ENCODE assay signal across 8 cellular contexts in the genomic region with DNA sequence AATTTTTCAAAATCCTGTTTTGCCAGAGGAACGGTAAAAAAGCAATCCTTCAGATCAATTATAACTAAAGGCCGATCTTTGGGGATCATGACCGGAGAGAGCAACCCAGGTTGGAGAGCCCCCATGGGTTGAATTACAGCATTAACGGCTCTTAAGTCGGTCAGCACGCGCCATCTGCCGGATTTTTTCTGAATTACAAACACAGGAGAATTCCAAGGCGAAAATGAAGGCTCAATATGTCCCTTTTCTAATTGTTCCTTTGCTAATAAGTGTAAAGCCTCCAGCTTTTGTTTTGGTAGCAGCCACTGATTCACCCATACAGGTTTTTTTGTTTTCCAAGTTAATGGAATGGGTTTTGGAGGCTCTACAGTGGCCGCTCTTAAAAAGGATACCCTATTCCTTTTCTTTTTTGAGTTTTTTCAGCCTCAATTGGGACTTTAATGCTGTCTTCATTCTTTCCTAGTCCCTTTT. TPM values are rescaled to one million over a fixed set of nuclear protein-coding genes. Genes with fewer than 3 reads are reported as not detected.
DNase-seq lines count a peak whose midpoint lies in the region; ATAC-seq and TF ChIP-seq lines count a peak whose summit lies in the region.

No MANE protein-coding gene starts in this region.

- ATAC-seq in DND-41 (ENCODE audit: insufficient read depth, low read depth) (peak; percentile 55; the same call in 1 of the 3 replicates), left ventricle myocardium superior (no peak), gastrocnemius medialis (no peak), GM18873 (IDR thresholded peaks at IDR 0.05; ENCODE audit: low FRiP score, unreplicated experiment) (no peak)

- no peaks in the 10 kb centered on the region for H3K9me3 Mint-ChIP-seq in activated naive CD4-positive, alpha-beta T cell treated with anti-CD3 and anti-CD28 coated beads, Interleukin-2, amount 10 ng/mL, durations not matched to agents 7 days and 5 days

- H2AFZ ChIP-seq in DND-41 (ENCODE audit: low read depth, low read length) = peak overlapping the region; percentile 35; the same call in 1 of the 2 replicates

- H3K27me3 ChIP-seq in DND-41 (ENCODE audit: insufficient read depth, low read length, poor library complexity) (no peaks in the 10 kb centered on the region), gastrocnemius medialis (no peaks in the 10 kb centered on the region)

- H3K4me3 ChIP-seq in DND-41 (ENCODE audit: low read depth in 1 of 2, low read length in 2 of 2) = no peak overlapping the region
- H3K4me3 ChIP-seq in SK-N-MC = peak overlapping the region; percentile 53
- H3K4me3 ChIP-seq in gastrocnemius medialis = no peak overlapping the region

- H3K36me3 ChIP-seq in DND-41 (ENCODE audit: insufficient read depth, low read length) = no peaks in the 10 kb centered on the region
- no peaks in the 10 kb centered on the region for H3K36me3 ChIP-seq in SK-N-MC (ENCODE audit: insufficient read depth, low read length)
- no peaks in the 10 kb centered on the region for H3K36me3 ChIP-seq in gastrocnemius medialis

- no peak overlapping the region for H3K27ac Mint-ChIP-seq in activated naive CD4-positive, alpha-beta T cell treated with anti-CD3 and anti-CD28 coated beads, Interleukin-2, amount 10 ng/mL, durations not matched to agents 7 days and 5 days

- peaks cover 3% of the 10 kb centered on the region for H3K27me3 Mint-ChIP-seq in activated naive CD4-positive, alpha-beta T cell treated with anti-CD3 and anti-CD28 coated beads, Interleukin-2, amount 10 ng/mL, durations not matched to agents 7 days and 5 days

- H3K9me3 ChIP-seq in DND-41 (ENCODE audit: insufficient read depth, low read length, severe bottlenecking) (no peaks in the 10 kb centered on the region), SK-N-MC (ENCODE audit: low read depth, low read length) (no peaks in the 10 kb centered on the region), gastrocnemius medialis (no peaks in the 10 kb centered on the region)

- DNase-seq in DND-41 = peak; percentile 76
- peak; percentile 52 for DNase-seq in NCI-H1092 (lab: John Stamatoyannopoulos, UW)
- DNase-seq in SK-N-MC (ENCODE audit: low read depth, low spot score) = no peak
- DNase-seq in activated naive CD4-positive, alpha-beta T cell treated with anti-CD3 and anti-CD28 coated beads, Interleukin-2, amount 10 ng/mL, durations not matched to agents 7 days and 5 days = peak; percentile 79
- peak; percentile 49 for DNase-seq in left ventricle myocardium superior
- peak; percentile 35 to 59 for DNase-seq in gastrocnemius medialis
- DNase-seq in HuH-7 (ENCODE audit: low spot score) = no peak

- no peaks in the 10 kb centered on the region for H3K36me3 Mint-ChIP-seq in activated naive CD4-positive, alpha-beta T cell treated with anti-CD3 and anti-CD28 coated beads, Interleukin-2, amount 10 ng/mL, durations not matched to agents 7 days and 5 days

- H3K4me1 Mint-ChIP-seq in activated naive CD4-positive, alpha-beta T cell treated with anti-CD3 and anti-CD28 coated beads, Interleukin-2, amount 10 ng/mL, durations not matched to agents 7 days and 5 days = peaks cover 17% of the 10 kb centered on the region

- H3K4me1 ChIP-seq in DND-41 (ENCODE audit: insufficient read depth, low read length) (peaks cover 18% of the 10 kb centered on the region), gastrocnemius medialis (peaks cover 27 to 35% of the 10 kb centered on the region in 2 donors)

- H4K20me1 ChIP-seq in DND-41 (ENCODE audit: insufficient read depth, low read length) = no peaks in the 10 kb centered on the region

- H3K79me2 ChIP-seq in DND-41 (ENCODE audit: insufficient read depth, low read length) = no peaks in the 10 kb centered on the region

- H3K9ac ChIP-seq in DND-41 (ENCODE audit: low read depth, low read length) = no peak overlapping the region
- no peak overlapping the region for H3K9ac ChIP-seq in SK-N-MC (ENCODE audit: insufficient read length)

- intact Hi-C loops in left ventricle myocardium superior (cut with micrococcal nuclease) (no loop called here), gastrocnemius medialis (cut with DNase I; ENCODE audit: low total_unique reads) (loop anchor here (5.0 kb wide), 3 partner anchors 78 to 337 kb away; a partner anchor contains a TSS)

- TF ChIP-seq CTCF in DND-41 (IDR thresholded peaks at IDR 0.05; ENCODE audit: borderline replicate concordance, extremely low read depth, low read length, poor library complexity, severe bottlenecking) (peak; percentile 76), gastrocnemius medialis (IDR thresholded peaks at IDR 0.05 in 4 of 5, conservative IDR thresholded peaks at IDR 0.05 in 1 of 5) (peak; percentile 54 to 88 (median 83))

- no peak for TF ChIP-seq POLR2A in gastrocnemius medialis (IDR thresholded peaks at IDR 0.05)

- CTCF ChIA-PET in activated naive CD4-positive, alpha-beta T cell treated with anti-CD3 and anti-CD28 coated beads, Interleukin-2, amount 10 ng/mL, durations not matched to agents 7 days and 5 days (lab: Charles Lee) = interaction anchor here (1.0 to 4.3 kb wide), 3 partner anchors 18 to 244 kb away, joined by 3 to 28 read pairs (median 6); no protein-coding TSS in a partner anchor

- no peak overlapping the region for H3K27ac ChIP-seq in DND-41 (ENCODE audit: low read length)
- H3K27ac ChIP-seq in SK-N-MC = peak overlapping the region; percentile 75; the same call in 1 of the 2 replicates
- H3K27ac ChIP-seq in gastrocnemius medialis = peak overlapping the region in 2 of 4 donors; percentile 1 to 49

- in situ Hi-C loops in gastrocnemius medialis (cut with MboI; ENCODE audit: low sequenced_read_pairs in 4 of 4) = no loop called here

- peak overlapping the region; percentile 29 for H3K4me2 ChIP-seq in DND-41 (ENCODE audit: insufficient read depth, low read length)

- no peak overlapping the region for H3K4me3 Mint-ChIP-seq in activated naive CD4-positive, alpha-beta T cell treated with anti-CD3 and anti-CD28 coated beads, Interleukin-2, amount 10 ng/mL, durations not matched to agents 7 days and 5 days

RNA-seq across cellular contexts. Expression of a gene that starts 16.9 kb away (rescaled TPM):
- not detected for total RNA-seq in left ventricle myocardium superior
- total RNA-seq in gastrocnemius medialis = not detected

RNA-seq across cellular contexts. Expression of a gene that starts 19.5 kb away (rescaled TPM):
- total RNA-seq in left ventricle myocardium superior (46.5 TPM), gastrocnemius medialis (10 to 100 TPM; 59.6 to 87.1 (median 65.2) TPM)

RNA-seq across cellular contexts. Expression of a gene that starts 30.4 kb away (rescaled TPM):
- total RNA-seq in left ventricle myocardium superior (19.5 TPM), gastrocnemius medialis (10 to 100 TPM in 2 of 4 donors, 1 to 10 TPM in 2; 7.1 to 13.5 (median 9.3) TPM)

Comparison
In these comparisons a context has a peak if more than half of its experiments do, and no peak if none do; other contexts are left out.
1. DNase-seq: peak in DND-41 (single experiment), NCI-H1092 (single experiment), activated naive CD4-positive, alpha-beta T cell treated with anti-CD3 and anti-CD28 coated beads, Interleukin-2, amount 10 ng/mL, durations not matched to agents 7 days and 5 days (single experiment), left ventricle myocardium superior (single experiment) and gastrocnemius medialis (2 of 2); none in SK-N-MC (single experiment) and HuH-7 (single experiment).